8 cellular contexts compared by ENCODE assay signal in the genomic region with DNA sequence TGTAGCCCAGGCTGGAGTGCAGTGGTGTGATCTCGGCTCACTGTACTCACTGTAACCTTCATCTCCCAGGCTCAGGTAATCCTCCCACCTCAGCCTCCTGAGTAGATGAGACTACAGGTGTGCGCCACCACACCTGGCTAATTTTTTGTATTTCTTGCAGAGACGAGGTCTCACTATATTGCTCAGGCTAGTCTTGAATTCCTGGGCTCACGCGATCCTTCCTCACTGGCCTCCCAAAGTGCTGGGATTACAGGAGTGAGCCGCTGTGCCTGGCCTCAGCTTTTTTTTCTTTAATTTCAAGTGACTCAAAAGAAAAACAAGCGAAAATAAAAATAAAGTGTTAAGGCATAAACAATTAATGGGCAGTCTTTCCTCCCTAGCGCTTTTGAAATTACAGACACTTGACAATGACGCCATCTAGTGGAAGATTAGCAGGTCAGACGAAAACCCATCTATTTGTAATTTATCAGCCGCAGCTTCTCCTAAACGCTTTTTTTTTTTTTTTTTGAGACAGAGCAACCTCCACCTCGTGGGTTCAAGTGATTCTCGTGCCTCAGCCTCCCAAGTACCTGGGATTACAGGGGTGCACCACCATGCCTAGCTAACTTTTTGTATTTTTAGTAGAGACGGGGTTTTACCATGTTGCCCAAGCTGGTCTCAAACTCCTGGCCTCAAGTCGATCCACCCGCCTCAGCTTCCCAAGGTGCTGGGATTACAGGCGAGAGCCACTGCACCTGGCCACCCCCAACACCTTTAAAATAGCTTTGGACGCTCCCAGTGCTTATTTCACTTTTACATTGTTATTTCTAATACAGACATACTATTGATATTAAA. TPM values are rescaled to one million over a fixed set of nuclear protein-coding genes. Genes with fewer than 3 reads are reported as not detected.
DNase-seq lines count a peak whose midpoint lies in the region; FAIRE-seq and TF ChIP-seq lines count a peak whose summit lies in the region.

No MANE protein-coding gene starts in this region.

- no peak overlapping the region for H3K4me3 ChIP-seq in brain microvascular endothelial cell (ENCODE audit: low read depth, low read length)
- H3K4me3 ChIP-seq in keratinocyte (ENCODE audit: control insufficient read depth in 2 of 3, extremely low read depth in 1 of 3, insufficient read depth in 2 of 3, low read depth in 1 of 3, low read length in 3 of 3): no peak overlapping the region
- no peak overlapping the region for H3K4me3 ChIP-seq in suprapubic skin

- H3K27ac ChIP-seq in brain microvascular endothelial cell: no peak overlapping the region
- H3K27ac ChIP-seq in keratinocyte (ENCODE audit: control insufficient read depth, insufficient read depth, low read length): no peak overlapping the region
- no peak overlapping the region for H3K27ac ChIP-seq in suprapubic skin

- no peak overlapping the region for H3K4me2 ChIP-seq in keratinocyte (ENCODE audit: control insufficient read depth, extremely low read depth, insufficient read depth, low read depth, low read length)

- dilution Hi-C loops in keratinocyte (cut with MboI; ENCODE audit: extremely low pct_ligation_motif_present, low sequenced_read_pairs): no loop called here

- H3K9me1 ChIP-seq in keratinocyte (ENCODE audit: control insufficient read depth, extremely low read depth, insufficient read depth, low read length): no peaks in the 10 kb centered on the region

- H4K20me1 ChIP-seq in keratinocyte (ENCODE audit: control insufficient read depth, extremely low read depth, insufficient read depth, low read length): no peaks in the 10 kb centered on the region

- no peaks in the 10 kb centered on the region for H3K9me3 Mint-ChIP-seq in activated T-helper 2 cell treated with anti-CD3 and anti-CD28 coated beads, Interferon-gamma antibody, Interleukin-2, Interleukin-4, amounts not matched to agents 10 μg/mL and 5 μg/mL and 100 μg/mL, durations not matched to agents 14 hours and 24 hours and 36 hours

- H3K36me3 ChIP-seq in brain microvascular endothelial cell (replicated peaks): no peaks in the 10 kb centered on the region
- no peaks in the 10 kb centered on the region for H3K36me3 ChIP-seq in keratinocyte (ENCODE audit: control insufficient read depth in 2 of 2, extremely low read depth in 1 of 2, insufficient read depth in 2 of 2, low read length in 2 of 2)
- H3K36me3 ChIP-seq in suprapubic skin: no peaks in the 10 kb centered on the region

- no peaks in the 10 kb centered on the region for H3K4me1 ChIP-seq in keratinocyte (ENCODE audit: control insufficient read depth, extremely low read depth, insufficient read depth, low read length)
- H3K4me1 ChIP-seq in suprapubic skin: no peaks in the 10 kb centered on the region

- H2AFZ ChIP-seq in keratinocyte (ENCODE audit: control insufficient read depth, low read length): no peak overlapping the region

- H3K9me3 ChIP-seq in keratinocyte (ENCODE audit: control insufficient read depth, low read depth, low read length) (no peaks in the 10 kb centered on the region), suprapubic skin (no peaks in the 10 kb centered on the region)

- in situ Hi-C loops in brain microvascular endothelial cell (cut with HindIII; ENCODE audit: low pct_ligation_motif_present, low sequenced_read_pairs): no loop called here

- 41% methylated on average over 19 of the region's 19 CpGs for WGBS in suprapubic skin

- no peak for FAIRE-seq in keratinocyte (lab: Jason Lieb, UNC)

- H3K27me3 ChIP-seq in brain microvascular endothelial cell (replicated peaks) (no peaks in the 10 kb centered on the region), keratinocyte (ENCODE audit: control insufficient read depth, extremely low read depth, insufficient read depth, low read length) (no peaks in the 10 kb centered on the region), suprapubic skin (no peaks in the 10 kb centered on the region)

- TF ChIP-seq CTCF in brain microvascular endothelial cell (IDR thresholded peaks at IDR 0.05; ENCODE audit: low read depth, low read length, missing control alignments): peak; percentile 65
- TF ChIP-seq CTCF in keratinocyte (optimal IDR thresholded peaks at IDR 0.05 in 1 of 3, IDR thresholded peaks at IDR 0.05 in 1 of 3, conservative IDR thresholded peaks at IDR 0.05 in 1 of 3; ENCODE audit: extremely low read depth in 1 of 3, insufficient read depth in 2 of 3, low read length in 3 of 3): peak; percentile 39 to 64 (median 55)
- TF ChIP-seq CTCF in suprapubic skin (IDR thresholded peaks at IDR 0.05): peak; percentile 51 to 75

- DNase-seq in COR-L47 (lab: John Stamatoyannopoulos, UW) (peak; percentile 55), HPDE6-E6E7 (ENCODE audit: extremely low spot score) (peak; percentile 57), NCI-H774 (lab: John Stamatoyannopoulos, UW) (peak; percentile 39), brain microvascular endothelial cell (peak; percentile 33), keratinocyte (ENCODE audit: low read depth, low spot score) (no peak), suprapubic skin (ENCODE audit: low spot score in 2 of 2) (no peak)
- DNase-seq in activated T-helper 2 cell treated with anti-CD3 and anti-CD28 coated beads, Interferon-gamma antibody, Interleukin-2, Interleukin-4, amounts not matched to agents 10 μg/mL and 5 μg/mL and 100 μg/mL, durations not matched to agents 14 hours and 24 hours and 36 hours (ENCODE audit: low spot score): no peak
- no peak for DNase-seq in activated CD8-positive, alpha-beta memory T cell treated with anti-CD3 and anti-CD28 coated beads for 24 hours

- H3K4me3 Mint-ChIP-seq in activated T-helper 2 cell treated with anti-CD3 and anti-CD28 coated beads, Interferon-gamma antibody, Interleukin-2, Interleukin-4, amounts not matched to agents 10 μg/mL and 5 μg/mL and 100 μg/mL, durations not matched to agents 14 hours and 24 hours and 36 hours (ENCODE audit: low read depth): no peak overlapping the region

- intact Hi-C loops in activated T-helper 2 cell treated with anti-CD3 and anti-CD28 coated beads, Interferon-gamma antibody, Interleukin-2, Interleukin-4, amounts not matched to agents 10 μg/mL and 5 μg/mL and 100 μg/mL, durations not matched to agents 14 hours and 24 hours and 36 hours (cut with micrococcal nuclease): loop anchor here (1.0 kb wide), 2 partner anchors 97 to 111 kb away; no protein-coding TSS in a partner anchor

- H3K9ac ChIP-seq in keratinocyte (ENCODE audit: control insufficient read depth, extremely low read depth, insufficient read depth, low read length): no peak overlapping the region

- H3K36me3 Mint-ChIP-seq in activated T-helper 2 cell treated with anti-CD3 and anti-CD28 coated beads, Interferon-gamma antibody, Interleukin-2, Interleukin-4, amounts not matched to agents 10 μg/mL and 5 μg/mL and 100 μg/mL, durations not matched to agents 14 hours and 24 hours and 36 hours (ENCODE audit: low read depth): no peaks in the 10 kb centered on the region

- H3K4me1 Mint-ChIP-seq in activated T-helper 2 cell treated with anti-CD3 and anti-CD28 coated beads, Interferon-gamma antibody, Interleukin-2, Interleukin-4, amounts not matched to agents 10 μg/mL and 5 μg/mL and 100 μg/mL, durations not matched to agents 14 hours and 24 hours and 36 hours (ENCODE audit: low read depth): peaks cover 2% of the 10 kb centered on the region

- H3K79me2 ChIP-seq in keratinocyte (ENCODE audit: control insufficient read depth, insufficient read depth, low read length): no peaks in the 10 kb centered on the region

- peaks cover 6% of the 10 kb centered on the region for H3K27me3 Mint-ChIP-seq in activated T-helper 2 cell treated with anti-CD3 and anti-CD28 coated beads, Interferon-gamma antibody, Interleukin-2, Interleukin-4, amounts not matched to agents 10 μg/mL and 5 μg/mL and 100 μg/mL, durations not matched to agents 14 hours and 24 hours and 36 hours (ENCODE audit: low read depth)

- no peak for TF ChIP-seq EP300 in suprapubic skin (IDR thresholded peaks at IDR 0.05)

- TF ChIP-seq POLR2A in suprapubic skin (IDR thresholded peaks at IDR 0.05): no peak

- no peak overlapping the region for H3K27ac Mint-ChIP-seq in activated T-helper 2 cell treated with anti-CD3 and anti-CD28 coated beads, Interferon-gamma antibody, Interleukin-2, Interleukin-4, amounts not matched to agents 10 μg/mL and 5 μg/mL and 100 μg/mL, durations not matched to agents 14 hours and 24 hours and 36 hours

RNA-seq across cellular contexts. Expression of a gene that starts 28.1 kb away (rescaled TPM):
- 0.01 TPM in 2 of 3 replicates, not detected in the other for polyA plus RNA-seq in keratinocyte
- 0.92 TPM for polyA plus RNA-seq in keratinocyte (2011; ENCODE audit: low read depth)
- polyA plus RNA-seq in keratinocyte (2011; cell fraction: cytosol; rRNA removed): not detected in 2 replicates
- polyA plus RNA-seq in keratinocyte (2011; cell fraction: nucleus; rRNA removed): 0.03 and 0.11 TPM in 2 replicates
- polyA plus RNA-seq in keratinocyte (2012; ENCODE audit: low replicate concordance): 0.14 TPM in 1 of 2 replicates, not detected in the other
- polyA minus RNA-seq in keratinocyte: 0.56 TPM in 1 of 3 replicates, not detected in the others
- polyA minus RNA-seq in keratinocyte (2011; cell fraction: cytosol; rRNA and poly(A)+ RNA removed): not detected
- not detected in 2 replicates for polyA minus RNA-seq in keratinocyte (2011; cell fraction: nucleus; rRNA and poly(A)+ RNA removed)
- total RNA-seq in suprapubic skin: 10 to 100 TPM; 18.8 to 70.2 (median 42.6) TPM
- 9.8 and 11.1 TPM in 2 replicates for total RNA-seq in activated T-helper 2 cell treated with anti-CD3 and anti-CD28 coated beads, Interferon-gamma antibody, Interleukin-2, Interleukin-4, amounts not matched to agents 10 μg/mL and 5 μg/mL and 100 μg/mL, durations not matched to agents 14 hours and 24 hours and 36 hours

RNA-seq across cellular contexts. Expression of a gene that starts 30.2 kb away (rescaled TPM):
- polyA plus RNA-seq in keratinocyte: not detected in 3 replicates
- not detected for polyA plus RNA-seq in keratinocyte (2011; ENCODE audit: low read depth)
- polyA plus RNA-seq in keratinocyte (2011; cell fraction: cytosol; rRNA removed): not detected in 2 replicates
- polyA plus RNA-seq in keratinocyte (2011; cell fraction: nucleus; rRNA removed): not detected in 2 replicates
- polyA plus RNA-seq in keratinocyte (2012; ENCODE audit: low replicate concordance): not detected in 2 replicates
- polyA minus RNA-seq in keratinocyte: not detected in 3 replicates
- not detected for polyA minus RNA-seq in keratinocyte (2011; cell fraction: cytosol; rRNA and poly(A)+ RNA removed)
- not detected in 2 replicates for polyA minus RNA-seq in keratinocyte (2011; cell fraction: nucleus; rRNA and poly(A)+ RNA removed)
- under 1 TPM in 2 of 4 donors, not detected in 2; 0.45 to 0.57 TPM for total RNA-seq in suprapubic skin
- 0.16 and 0.46 TPM in 2 replicates for total RNA-seq in activated T-helper 2 cell treated with anti-CD3 and anti-CD28 coated beads, Interferon-gamma antibody, Interleukin-2, Interleukin-4, amounts not matched to agents 10 μg/mL and 5 μg/mL and 100 μg/mL, durations not matched to agents 14 hours and 24 hours and 36 hours

Comparison
In these comparisons a context has a peak if more than half of its experiments do, and no peak if none do; other contexts are left out.
1. DNase-seq: peak in COR-L47 (single experiment), HPDE6-E6E7 (single experiment), NCI-H774 (single experiment) and brain microvascular endothelial cell (single experiment); none in keratinocyte (single experiment), suprapubic skin (0 of 2), activated T-helper 2 cell treated with anti-CD3 and anti-CD28 coated beads, Interferon-gamma antibody, Interleukin-2, Interleukin-4, amounts not matched to agents 10 μg/mL and 5 μg/mL and 100 μg/mL, durations not matched to agents 14 hours and 24 hours and 36 hours (single experiment) and activated CD8-positive, alpha-beta memory T cell treated with anti-CD3 and anti-CD28 coated beads for 24 hours (single experiment).
2. Peak in every context shown above with its lines, with median percentiles within 50 percentile points of each other: CTCF ChIP-seq.